ENCODE assay signal across 9 cellular contexts in genomic region chr6:32954983-32955802, GRCh38. TPM values are rescaled to one million over a fixed set of nuclear protein-coding genes. Genes with fewer than 3 reads are reported as not detected.
A peak's percentile ranks its signal among the peaks of the same experiment; 100 is the strongest.
DNase-seq lines count a peak whose midpoint lies in the region; ATAC-seq and TF ChIP-seq lines count a peak whose summit lies in the region.
"Had no signal": no experiment of that assay in that cellular context is flagged by ENCODE, and none has a peak within 500 bp of the region (broad histone marks: within the 10 kb centered on the region; RNA-seq: fewer than 3 reads in every experiment).

No MANE protein-coding gene starts in this region.

- peaks cover 18% of the 10 kb centered on the region for H3K4me1 Mint-ChIP-seq in HFFc6 (ENCODE audit: low read depth)
- H3K4me1 Mint-ChIP-seq in activated naive CD8-positive, alpha-beta T cell treated with anti-CD3 and anti-CD28 coated beads, Interleukin-2, amount 50 U/mL, for 24 hours = peaks cover 48% of the 10 kb centered on the region

- H3K4me1 ChIP-seq in mucosa of descending colon (ENCODE audit: low read depth) = peaks cover 9% of the 10 kb centered on the region

- no peak overlapping the region for H3K4me3 ChIP-seq in mucosa of descending colon

- DNase-seq in DMS 273 (lab: John Stamatoyannopoulos, UW; ENCODE audit: unreplicated experiment) = peak; percentile 71
- no peak for DNase-seq in HFFc6
- peak; percentile 0 for DNase-seq in activated naive CD8-positive, alpha-beta T cell treated with anti-CD3 and anti-CD28 coated beads, Interleukin-2, amount 50 U/mL, for 24 hours
- peak in 1 of 3 donors; percentile 72 for DNase-seq in mucosa of descending colon
- DNase-seq in COR-L47 (lab: John Stamatoyannopoulos, UW) = no peak
- DNase-seq: activated gamma-delta T cell treated with Interleukin-2 at 50 U/mL for 16 hours had no signal

- H3K27me3 Mint-ChIP-seq in HFFc6 (ENCODE audit: insufficient read depth) = peaks cover 3% of the 10 kb centered on the region
- H3K27me3 Mint-ChIP-seq in activated naive CD8-positive, alpha-beta T cell treated with anti-CD3 and anti-CD28 coated beads, Interleukin-2, amount 50 U/mL, for 24 hours = no peaks in the 10 kb centered on the region

- no peak overlapping the region for H3K4me3 Mint-ChIP-seq in HFFc6
- H3K4me3 Mint-ChIP-seq in activated naive CD8-positive, alpha-beta T cell treated with anti-CD3 and anti-CD28 coated beads, Interleukin-2, amount 50 U/mL, for 24 hours = peak overlapping the region; percentile 19

- no peaks in the 10 kb centered on the region for H3K36me3 ChIP-seq in mucosa of descending colon (ENCODE audit: low read depth)

- peak; percentile 34 for ATAC-seq in activated naive CD8-positive, alpha-beta T cell treated with anti-CD3 and anti-CD28 coated beads, Interleukin-2, amount 50 U/mL, for 24 hours
- ATAC-seq in mucosa of descending colon (peak; percentile 52), GM19395 (IDR thresholded peaks at IDR 0.05; ENCODE audit: unreplicated experiment) (no peak), GM18868 (IDR thresholded peaks at IDR 0.05; ENCODE audit: unreplicated experiment) (no peak), GM21528 (IDR thresholded peaks at IDR 0.05; ENCODE audit: low FRiP score, unreplicated experiment) (no peak)

- TF ChIP-seq CTCF in HFFc6 (IDR thresholded peaks at IDR 0.05) (peak; percentile 66), mucosa of descending colon (IDR thresholded peaks at IDR 0.05) (no peak)

- no peaks in the 10 kb centered on the region for H3K9me3 Mint-ChIP-seq in HFFc6
- H3K9me3 Mint-ChIP-seq in activated naive CD8-positive, alpha-beta T cell treated with anti-CD3 and anti-CD28 coated beads, Interleukin-2, amount 50 U/mL, for 24 hours = no peaks in the 10 kb centered on the region

- intact Hi-C loops in mucosa of descending colon (cut with DNase I, micrococcal nuclease) = no loop called here

- H3K27ac Mint-ChIP-seq in HFFc6 = no peak overlapping the region
- no peak overlapping the region for H3K27ac Mint-ChIP-seq in activated naive CD8-positive, alpha-beta T cell treated with anti-CD3 and anti-CD28 coated beads, Interleukin-2, amount 50 U/mL, for 24 hours

- H3K9me3 ChIP-seq in mucosa of descending colon = no peaks in the 10 kb centered on the region

- H3K36me3 Mint-ChIP-seq in HFFc6 (ENCODE audit: low read depth) = no peaks in the 10 kb centered on the region
- H3K36me3 Mint-ChIP-seq in activated naive CD8-positive, alpha-beta T cell treated with anti-CD3 and anti-CD28 coated beads, Interleukin-2, amount 50 U/mL, for 24 hours (ENCODE audit: low read depth) = peaks cover 3% of the 10 kb centered on the region

RNA-seq across cellular contexts. Expression of gene HLA-DMA, which starts 2.3 kb away (rescaled TPM):
- 1 to 10 TPM; 2.0 to 3.1 (median 2.2) TPM for total RNA-seq in HFFc6 (2021; fragmentation: NEBNext Ultra II Directional; extraction: Animal tissue kit (Norgen Biotek cat#: 25700))
- total RNA-seq in mucosa of descending colon = 10 to 100 TPM; 12.4 to 48.5 (median 27.7) TPM

RNA-seq across cellular contexts. Expression of gene BRD2, which starts 13.2 kb away (rescaled TPM):
- total RNA-seq in HFFc6 (2021; fragmentation: NEBNext Ultra II Directional; extraction: Animal tissue kit (Norgen Biotek cat#: 25700)) = 100 to 1,000 TPM; 147 to 163 (median 157) TPM
- total RNA-seq in mucosa of descending colon = 100 to 1,000 TPM; 133 to 195 (median 168) TPM

RNA-seq across cellular contexts. Expression of gene HLA-DMB, which starts 14.4 kb away (rescaled TPM):
- not detected for total RNA-seq in HFFc6 (2021; fragmentation: NEBNext Ultra II Directional; extraction: Animal tissue kit (Norgen Biotek cat#: 25700))
- 10 to 100 TPM; 10.8 to 27.1 (median 22.8) TPM for total RNA-seq in mucosa of descending colon

RNA-seq across cellular contexts. Expression of gene HLA-DOA, which starts 54.2 kb away (rescaled TPM):
- total RNA-seq in HFFc6 (2021; fragmentation: NEBNext Ultra II Directional; extraction: Animal tissue kit (Norgen Biotek cat#: 25700)) = not detected
- 1 to 10 TPM; 1.8 to 4.0 (median 3.2) TPM for total RNA-seq in mucosa of descending colon

Comparison
In these comparisons a context has a peak if more than half of its experiments do, and no peak if none do; other contexts are left out.
1. DNase-seq: peak in DMS 273 (single experiment) and activated naive CD8-positive, alpha-beta T cell treated with anti-CD3 and anti-CD28 coated beads, Interleukin-2, amount 50 U/mL, for 24 hours (single experiment); none in HFFc6 (single experiment) and COR-L47 (single experiment).
2. ATAC-seq: peak in activated naive CD8-positive, alpha-beta T cell treated with anti-CD3 and anti-CD28 coated beads, Interleukin-2, amount 50 U/mL, for 24 hours (single experiment) and mucosa of descending colon (single experiment); none in GM19395 (single experiment), GM18868 (single experiment) and GM21528 (single experiment).
3. RNA of gene HLA-DMB, which starts 14.4 kb away (total RNA-seq): 10.8 to 27.1 TPM in mucosa of descending colon; not detected in HFFc6; every median in the first group is over 10 times any median in the second.